ENCODE assay signal across 8 cellular contexts in the genomic region with DNA sequence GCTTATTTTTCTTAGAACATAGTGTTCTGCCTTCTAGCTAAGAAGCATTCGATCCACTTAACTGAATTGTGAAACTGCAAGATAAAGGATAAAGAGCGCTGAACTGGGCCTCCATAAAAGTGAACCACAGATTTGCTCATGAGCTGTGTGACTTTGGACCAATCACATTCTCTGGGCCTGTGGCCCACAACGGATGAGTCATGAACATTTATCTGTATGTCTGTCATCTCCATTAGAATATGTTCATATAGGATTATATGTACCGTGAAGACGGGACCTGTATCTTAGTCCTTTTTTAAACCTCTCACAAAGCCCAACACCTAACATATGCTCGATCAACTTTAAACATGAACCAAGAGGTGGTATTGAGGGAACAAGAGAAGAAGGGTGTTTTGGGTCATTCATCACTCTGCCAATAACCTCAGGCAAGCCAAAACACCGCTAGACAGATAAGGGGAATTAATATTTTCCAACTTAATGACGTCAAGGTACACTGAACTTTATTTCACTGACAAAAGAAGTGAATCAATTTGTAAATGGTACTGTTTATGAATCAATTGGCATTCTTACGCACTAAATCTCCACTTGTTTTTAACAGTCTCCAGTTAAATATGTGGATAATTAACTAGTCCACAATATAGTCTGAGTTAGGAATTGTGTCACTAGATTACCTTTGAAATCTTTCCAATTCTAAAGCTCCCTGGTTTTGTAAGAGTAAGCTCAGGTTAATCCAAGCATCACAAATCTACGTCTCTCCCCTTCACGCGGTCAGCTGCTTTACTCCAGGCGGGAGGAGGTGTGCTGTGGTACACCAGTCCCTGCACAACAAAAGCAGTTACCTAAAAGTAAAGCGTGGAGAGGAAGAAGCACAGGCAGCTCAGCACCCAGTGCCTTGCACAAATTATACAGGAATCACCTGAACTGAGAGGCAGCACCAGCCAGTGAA. TPM values are rescaled to one million over a fixed set of nuclear protein-coding genes. Genes with fewer than 3 reads are reported as not detected.
DNase-seq lines count a peak whose midpoint lies in the region; ATAC-seq and TF ChIP-seq lines count a peak whose summit lies in the region.

No MANE protein-coding gene starts in this region.

- no peaks in the 10 kb centered on the region for H3K36me3 ChIP-seq in Loucy (ENCODE audit: insufficient read depth, low read length)
- H3K36me3 ChIP-seq in effector memory CD4-positive, alpha-beta T cell (ENCODE audit: control insufficient read depth, insufficient read depth, low read length): no peaks in the 10 kb centered on the region
- no peaks in the 10 kb centered on the region for H3K36me3 ChIP-seq in mucosa of descending colon (ENCODE audit: low read depth)
- H3K36me3 ChIP-seq in thyroid gland: no peaks in the 10 kb centered on the region

- H3K27me3 Mint-ChIP-seq in CD14-positive monocyte (ENCODE audit: low read depth in 3 of 3): no peaks in the 10 kb centered on the region

- H3K27ac ChIP-seq in effector memory CD4-positive, alpha-beta T cell (ENCODE audit: insufficient read depth, low read length, poor library complexity, severe bottlenecking): peak overlapping the region; percentile 82
- peak overlapping the region; percentile 96 to 98 (median 97) for H3K27ac ChIP-seq in thyroid gland

- H3K4me1 Mint-ChIP-seq in CD14-positive monocyte: peaks cover 55% of the 10 kb centered on the region

- ATAC-seq in mucosa of descending colon: peak; percentile 18

- no peak for TF ChIP-seq CTCF in CD14-positive monocyte (IDR thresholded peaks at IDR 0.05)
- TF ChIP-seq CTCF in Loucy (conservative IDR thresholded peaks at IDR 0.05; ENCODE audit: low read length): no peak
- no peak for TF ChIP-seq CTCF in mucosa of descending colon (IDR thresholded peaks at IDR 0.05)
- TF ChIP-seq CTCF in thyroid gland (IDR thresholded peaks at IDR 0.05): no peak

- peaks cover 61% of the 10 kb centered on the region for H4K20me1 ChIP-seq in Loucy (ENCODE audit: insufficient read depth, low read length, poor library complexity, severe bottlenecking)

- H3K4me1 ChIP-seq in Loucy (ENCODE audit: insufficient read depth, low read length, poor library complexity, severe bottlenecking) (peaks cover 51% of the 10 kb centered on the region), mucosa of descending colon (ENCODE audit: low read depth) (peaks cover 37% of the 10 kb centered on the region), thyroid gland (peaks cover 34 to 41% of the 10 kb centered on the region in 2 donors)
- peaks cover 34% of the 10 kb centered on the region for H3K4me1 ChIP-seq in effector memory CD4-positive, alpha-beta T cell (ENCODE audit: control insufficient read depth, insufficient read depth, low read length, poor library complexity, severe bottlenecking)

- H3K4me3 ChIP-seq in Loucy (ENCODE audit: low read length, poor library complexity, severe bottlenecking) (peak overlapping the region; percentile 98), mucosa of descending colon (peak overlapping the region; percentile 73), thyroid gland (replicated peaks in 1 of 3) (peak overlapping the region; percentile 67 to 83 (median 78))
- H3K4me3 ChIP-seq in effector memory CD4-positive, alpha-beta T cell (ENCODE audit: insufficient read depth, low read depth, low read length, poor library complexity, severe bottlenecking): peak overlapping the region; percentile 78

- intact Hi-C loops in CD14-positive monocyte (cut with micrococcal nuclease) (loop anchor here in 1 of 2 donors (10.0 kb wide), 1 partner anchor 103 kb away; a partner anchor contains a TSS), mucosa of descending colon (cut with DNase I, micrococcal nuclease) (no loop called here), thyroid gland (cut with DNase I) (loop anchor here (2.0 kb wide), 1 partner anchor 49 kb away; no protein-coding TSS in a partner anchor)

- peak overlapping the region; percentile 87 for H3K4me2 ChIP-seq in Loucy (ENCODE audit: low read depth, low read length, poor library complexity, severe bottlenecking)

- peak overlapping the region; percentile 87 to 89 for H3K4me3 Mint-ChIP-seq in CD14-positive monocyte

- peak in 1 of 2 donors; percentile 85 for TF ChIP-seq POLR2A in thyroid gland (IDR thresholded peaks at IDR 0.05)

- no peaks in the 10 kb centered on the region for H3K9me3 ChIP-seq in Loucy (ENCODE audit: insufficient read depth, low read depth, low read length)
- H3K9me3 ChIP-seq in effector memory CD4-positive, alpha-beta T cell (ENCODE audit: control insufficient read depth, low read length): no peaks in the 10 kb centered on the region
- H3K9me3 ChIP-seq in mucosa of descending colon: no peaks in the 10 kb centered on the region
- H3K9me3 ChIP-seq in thyroid gland: no peaks in the 10 kb centered on the region

- WGBS in thyroid gland, 2 donors: 33 to 36% methylated on average over 14 of the region's 14 CpGs

- H3K9me3 Mint-ChIP-seq in CD14-positive monocyte: no peaks in the 10 kb centered on the region

- no peaks in the 10 kb centered on the region for H3K9me2 ChIP-seq in Loucy (replicated peaks; ENCODE audit: low read depth, low read length)

- no peaks in the 10 kb centered on the region for H3F3A ChIP-seq in Loucy (ENCODE audit: low read depth)

- no peak overlapping the region for H2AFZ ChIP-seq in Loucy (ENCODE audit: low read length)

- peak overlapping the region; percentile 82 for H3K9ac ChIP-seq in Loucy (ENCODE audit: low read depth, low read length, poor library complexity, severe bottlenecking)

- H3K27ac Mint-ChIP-seq in CD14-positive monocyte: peak overlapping the region in 4 of 7 donors; percentile 12 to 76 (median 58)

- H3K27me3 ChIP-seq in Loucy (ENCODE audit: insufficient read depth, low read length, poor library complexity, severe bottlenecking): no peaks in the 10 kb centered on the region
- no peaks in the 10 kb centered on the region for H3K27me3 ChIP-seq in effector memory CD4-positive, alpha-beta T cell (replicated peaks; ENCODE audit: control insufficient read depth, insufficient read depth, low read length, poor library complexity, severe bottlenecking)
- no peaks in the 10 kb centered on the region for H3K27me3 ChIP-seq in thyroid gland

- peaks cover 4 to 7% of the 10 kb centered on the region in 2 donors for H3K36me3 Mint-ChIP-seq in CD14-positive monocyte

- DNase-seq in CD14-positive monocyte (ENCODE audit: low spot score): no peak
- DNase-seq in activated CD4-positive, CD25-positive, alpha-beta regulatory T cell treated with anti-CD3 and anti-CD28 coated beads, Interleukin-2, amount 50 U/mL, for 72 hours: peak; percentile 34
- peak; percentile 11 to 33 (median 16) for DNase-seq in effector memory CD4-positive, alpha-beta T cell
- DNase-seq in mucosa of descending colon: peak in 1 of 3 donors; percentile 18
- peak; percentile 80 to 85 for DNase-seq in thyroid gland
- no peak for DNase-seq in NCI-H2227 treated with DMSO at 0.1 percent for 48 hours (lab: John Stamatoyannopoulos, UW)
- DNase-seq in DMS114 treated with DMSO at 0.1 percent for 48 hours (lab: John Stamatoyannopoulos, UW; ENCODE audit: unreplicated experiment): no peak

- H3K79me2 ChIP-seq in Loucy (ENCODE audit: insufficient read depth, low read length): peaks cover 66% of the 10 kb centered on the region

RNA-seq across cellular contexts. Expression of a gene that starts 1.6 kb away (rescaled TPM):
- 10 to 100 TPM in 1 of 2 donors, 1 to 10 TPM in 1; 9.7 to 11.3 TPM for polyA plus RNA-seq in CD14-positive monocyte
- total RNA-seq in mucosa of descending colon (10 to 100 TPM; 26.3 to 72.8 (median 33.6) TPM), thyroid gland (100 to 1,000 TPM; 222 to 549 (median 318) TPM)

RNA-seq across cellular contexts. Expression of a gene that starts 48.9 kb away (rescaled TPM):
- polyA plus RNA-seq in CD14-positive monocyte: not detected
- total RNA-seq in mucosa of descending colon (1 to 10 TPM in 1 of 3 donors, under 1 TPM in 2; 0.49 to 4.8 (median 0.96) TPM), thyroid gland (10 to 100 TPM in 1 of 4 donors, 1 to 10 TPM in 1, under 1 TPM in 2; 0.33 to 11.2 (median 1.4) TPM)

Comparison
In these comparisons a context has a peak if more than half of its experiments do, and no peak if none do; other contexts are left out.
1. DNase-seq: peak in activated CD4-positive, CD25-positive, alpha-beta regulatory T cell treated with anti-CD3 and anti-CD28 coated beads, Interleukin-2, amount 50 U/mL, for 72 hours (single experiment), effector memory CD4-positive, alpha-beta T cell (3 of 3) and thyroid gland (2 of 2); none in CD14-positive monocyte (single experiment), NCI-H2227 treated with DMSO at 0.1 percent for 48 hours (single experiment) and DMS114 treated with DMSO at 0.1 percent for 48 hours (single experiment).
2. Peak in every context shown above with its lines, with median percentiles within 50 percentile points of each other: H3K4me3 ChIP-seq.